ENCODE assay signal across 36 cellular contexts in the genomic region with DNA sequence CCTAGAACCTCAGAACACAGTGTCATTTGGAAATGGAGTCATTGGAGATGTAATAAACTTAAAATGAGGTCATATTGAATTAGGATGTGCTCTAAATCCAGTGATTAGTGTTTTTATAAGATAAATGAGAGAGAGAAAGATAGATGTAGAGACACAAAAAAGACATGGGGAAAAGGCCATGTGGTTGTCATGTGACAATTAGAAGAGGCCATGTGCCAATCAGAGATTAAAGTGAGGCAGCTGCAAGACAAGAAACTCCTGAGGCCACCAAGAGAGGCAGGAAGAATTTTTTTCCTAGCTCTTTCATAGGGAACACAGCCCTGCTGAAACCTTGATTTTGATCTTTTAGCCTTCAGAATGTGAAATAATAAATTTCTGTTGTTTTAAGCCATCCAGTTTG.
"Had no signal": no experiment of that assay in that cellular context is flagged by ENCODE, and none has a peak within 500 bp of the region (broad histone marks: within the 10 kb centered on the region; RNA-seq: fewer than 3 reads in every experiment).

No MANE protein-coding gene starts in this region.

- H3K27ac ChIP-seq: adrenal gland, body of pancreas, brain microvascular endothelial cell, breast epithelium, VCaP had no signal

- H3K36me3 ChIP-seq: adrenal gland, brain microvascular endothelial cell, breast epithelium had no signal

- H3K4me3 Mint-ChIP-seq: activated B cell treated with CpG ODN at 0.5 μM for 24 hours; activated CD4-positive, alpha-beta memory T cell treated with anti-CD3 and anti-CD28 coated beads for 36 hours; activated CD4-positive, alpha-beta T cell treated with anti-CD3 and anti-CD28 coated beads, Interleukin-2, amount 10 ng/mL, durations not matched to agents 24 days and 14 days; activated CD8-positive, alpha-beta T cell treated with anti-CD3 and anti-CD28 coated beads for 36 hours; activated naive CD4-positive, alpha-beta T cell treated with anti-CD3 and anti-CD28 coated beads for 36 hours; activated naive CD8-positive, alpha-beta T cell treated with anti-CD3 and anti-CD28 coated beads for 36 hours; activated T-cell treated with anti-CD3 and anti-CD28 coated beads, Interleukin-2, amount 50 U/mL, for 4 hours; activated T-cell treated with anti-CD3 and anti-CD28 coated beads, Interleukin-2, amount 50 U/mL, for 72 hours; activated T-helper 1 cell treated with anti-CD3 and anti-CD28 coated beads, Interleukin-12 subunit alpha, Interleukin-12 subunit beta, Interleukin-2, Interleukin-4 antibody, amounts not matched to agents 30 ng/mL and 10 ng/mL and 1 ng/mL, durations not matched to agents 14 hours and 24 hours and 36 hours; activated T-helper 17 cell treated with anti-CD3 and anti-CD28 coated beads, Interleukin-2, amount 50 U/mL, for 72 hours; T-helper 2 cell treated with Interferon-gamma antibody and Interleukin-4, amounts not matched to agents 5 μg/mL and 100 μg/mL, for 36 hours had no signal

- H3K4me3 ChIP-seq: adrenal gland, body of pancreas, breast epithelium had no signal

- H3K27me3 Mint-ChIP-seq: activated B cell treated with CpG ODN at 0.5 μM for 24 hours; activated CD4-positive, alpha-beta memory T cell treated with anti-CD3 and anti-CD28 coated beads for 36 hours; activated CD4-positive, alpha-beta T cell treated with anti-CD3 and anti-CD28 coated beads, Interleukin-2, amount 10 ng/mL, durations not matched to agents 24 days and 14 days; activated CD8-positive, alpha-beta T cell treated with anti-CD3 and anti-CD28 coated beads for 36 hours; activated naive CD8-positive, alpha-beta T cell treated with anti-CD3 and anti-CD28 coated beads for 36 hours; activated T-helper 17 cell treated with anti-CD3 and anti-CD28 coated beads, Interleukin-2, amount 50 U/mL, for 72 hours had no signal

- ATAC-seq: activated CD8-positive, alpha-beta T cell treated with anti-CD3 and anti-CD28 coated beads for 36 hours; activated naive CD4-positive, alpha-beta T cell treated with anti-CD3 and anti-CD28 coated beads, Interleukin-2, amount 50 U/mL, for 72 hours; activated T-cell treated with anti-CD3 and anti-CD28 coated beads, Interleukin-2, amount 50 U/mL, for 4 hours; activated T-cell treated with anti-CD3 and anti-CD28 coated beads, Interleukin-2, amount 50 U/mL, for 72 hours; activated T-helper 17 cell treated with anti-CD3 and anti-CD28 coated beads, Interleukin-2, amount 50 U/mL, for 72 hours; body of pancreas had no signal

- H3K4me1 Mint-ChIP-seq: activated B cell treated with CpG ODN at 0.5 μM for 24 hours; activated CD4-positive, alpha-beta T cell treated with anti-CD3 and anti-CD28 coated beads, Interleukin-2, amount 10 ng/mL, durations not matched to agents 24 days and 14 days; activated naive CD8-positive, alpha-beta T cell treated with anti-CD3 and anti-CD28 coated beads for 36 hours; activated T-helper 17 cell treated with anti-CD3 and anti-CD28 coated beads, Interleukin-2, amount 50 U/mL, for 72 hours had no signal

- H3K9me3 Mint-ChIP-seq: activated B cell treated with CpG ODN at 0.5 μM for 24 hours; activated CD4-positive, alpha-beta memory T cell treated with anti-CD3 and anti-CD28 coated beads for 36 hours; activated CD4-positive, alpha-beta T cell treated with anti-CD3 and anti-CD28 coated beads, Interleukin-2, amount 10 ng/mL, durations not matched to agents 24 days and 14 days; activated CD8-positive, alpha-beta T cell treated with anti-CD3 and anti-CD28 coated beads for 36 hours; activated naive CD8-positive, alpha-beta T cell treated with anti-CD3 and anti-CD28 coated beads for 36 hours; activated T-helper 1 cell treated with anti-CD3 and anti-CD28 coated beads, Interleukin-12 subunit alpha, Interleukin-12 subunit beta, Interleukin-2, Interleukin-4 antibody, amounts not matched to agents 30 ng/mL and 10 ng/mL and 1 ng/mL, durations not matched to agents 14 hours and 24 hours and 36 hours; T-helper 2 cell treated with Interferon-gamma antibody and Interleukin-4, amounts not matched to agents 5 μg/mL and 100 μg/mL, for 36 hours had no signal

- H3K36me3 Mint-ChIP-seq: activated CD4-positive, alpha-beta memory T cell treated with anti-CD3 and anti-CD28 coated beads for 36 hours; activated naive CD4-positive, alpha-beta T cell treated with anti-CD3 and anti-CD28 coated beads, Interleukin-2, amount 50 U/mL, for 72 hours; activated naive CD8-positive, alpha-beta T cell treated with anti-CD3 and anti-CD28 coated beads for 36 hours had no signal

- H3K27ac Mint-ChIP-seq: activated B cell treated with CpG ODN at 0.5 μM for 24 hours; activated CD4-positive, alpha-beta memory T cell treated with anti-CD3 and anti-CD28 coated beads for 36 hours; activated CD4-positive, alpha-beta T cell treated with anti-CD3 and anti-CD28 coated beads, Interleukin-2, amount 10 ng/mL, durations not matched to agents 24 days and 14 days; activated CD8-positive, alpha-beta T cell treated with anti-CD3 and anti-CD28 coated beads for 36 hours; activated naive CD4-positive, alpha-beta T cell treated with anti-CD3 and anti-CD28 coated beads for 36 hours; activated naive CD4-positive, alpha-beta T cell treated with anti-CD3 and anti-CD28 coated beads, Interleukin-2, amount 50 U/mL, for 72 hours; activated naive CD8-positive, alpha-beta T cell treated with anti-CD3 and anti-CD28 coated beads for 36 hours; activated T-cell treated with anti-CD3 and anti-CD28 coated beads, Interleukin-2, amount 50 U/mL, for 72 hours; activated T-helper 1 cell treated with anti-CD3 and anti-CD28 coated beads, Interleukin-12 subunit alpha, Interleukin-12 subunit beta, Interleukin-2, Interleukin-4 antibody, amounts not matched to agents 30 ng/mL and 10 ng/mL and 1 ng/mL, durations not matched to agents 14 hours and 24 hours and 36 hours; activated T-helper 17 cell treated with anti-CD3 and anti-CD28 coated beads, Interleukin-2, amount 50 U/mL, for 72 hours; T-helper 2 cell treated with Interferon-gamma antibody and Interleukin-4, amounts not matched to agents 5 μg/mL and 100 μg/mL, for 36 hours had no signal

- H3K9me3 ChIP-seq: adrenal gland, body of pancreas, breast epithelium had no signal

- FAIRE-seq: astrocyte, colon, TTC549 had no signal

- H3K4me1 ChIP-seq: adrenal gland, body of pancreas, breast epithelium had no signal

- H3K27me3 ChIP-seq: adrenal gland, body of pancreas, brain microvascular endothelial cell, breast epithelium had no signal

- DNase-seq: activated B cell treated with CpG ODN at 0.5 μM for 24 hours; activated CD4-positive, alpha-beta memory T cell treated with anti-CD3 and anti-CD28 coated beads for 36 hours; activated CD4-positive, alpha-beta T cell treated with anti-CD3 and anti-CD28 coated beads for 4 hours; activated CD4-positive, alpha-beta T cell treated with anti-CD3 and anti-CD28 coated beads, Interleukin-2, amount 10 ng/mL, durations not matched to agents 24 days and 14 days; activated CD4-positive, alpha-beta T cell treated with anti-CD3 and anti-CD28 coated beads, Interleukin-2, amount 50 U/mL, for 1 hour; activated CD4-positive, alpha-beta T cell treated with anti-CD3 and anti-CD28 coated beads, Interleukin-2, amount 50 U/mL, for 4 hours; activated CD4-positive, CD25-positive, alpha-beta regulatory T cell treated with anti-CD3 and anti-CD28 coated beads, Interleukin-2, amount 50 U/mL, for 72 hours; activated CD8-positive, alpha-beta memory T cell treated with anti-CD3 and anti-CD28 coated beads, Interleukin-2, amount 50 U/mL, for 4 hours; activated CD8-positive, alpha-beta T cell treated with anti-CD3 and anti-CD28 coated beads for 36 hours; activated effector memory CD4-positive, alpha-beta T cell treated with anti-CD3 and anti-CD28 coated beads, Interleukin-2, amount 50 U/mL, for 16 hours; activated gamma-delta T cell treated with Interleukin-2 at 50 U/mL for 16 hours; activated naive CD4-positive, alpha-beta T cell; activated naive CD4-positive, alpha-beta T cell treated with anti-CD3 and anti-CD28 coated beads for 36 hours; activated naive CD4-positive, alpha-beta T cell treated with anti-CD3 and anti-CD28 coated beads, Interleukin-2, amount 50 U/mL, for 16 hours; activated naive CD8-positive, alpha-beta T cell treated with anti-CD3 and anti-CD28 coated beads for 36 hours; activated T-cell treated with anti-CD3 and anti-CD28 coated beads for 4 hours; activated T-cell treated with anti-CD3 and anti-CD28 coated beads, Interleukin-2, amount 50 U/mL, for 1 hour; activated T-cell treated with anti-CD3 and anti-CD28 coated beads, Interleukin-2, amount 50 U/mL, for 4 hours; activated T-cell treated with anti-CD3 and anti-CD28 coated beads, Interleukin-2, amount 50 U/mL, for 72 hours; adrenal gland; amniotic stem cell; aorta; body of pancreas; brain microvascular endothelial cell; central memory CD4-positive, alpha-beta T cell; T-helper 2 cell; T-helper 9 cell had no signal
